6 cellular contexts compared by ENCODE assay signal in genomic region chr12:57129311-57130288, GRCh38. TPM values are rescaled to one million over a fixed set of nuclear protein-coding genes. Genes with fewer than 3 reads are reported as not detected.
DNase-seq lines count a peak whose midpoint lies in the region; ATAC-seq and TF ChIP-seq lines count a peak whose summit lies in the region.

No MANE protein-coding gene starts in this region.

- peak overlapping the region; percentile 87 to 100 (median 88) for H3K27ac Mint-ChIP-seq in nephron

- peak overlapping the region; percentile 94 to 98 (median 96) for H3K4me3 Mint-ChIP-seq in nephron

- no peaks in the 10 kb centered on the region for H3K9me3 Mint-ChIP-seq in nephron

- peaks cover 3% of the 10 kb centered on the region for H3K27me3 Mint-ChIP-seq in nephron (ENCODE audit: low read depth)

- H3K36me3 ChIP-seq in HAP-1 (replicated peaks) (no peaks in the 10 kb centered on the region), brain microvascular endothelial cell (replicated peaks) (peaks cover 6% of the 10 kb centered on the region)

- H3K9me3 ChIP-seq in HAP-1, result no peaks in the 10 kb centered on the region

- no peak for DNase-seq in HAP-1 (ENCODE audit: low spot score in 2 of 2)
- DNase-seq in brain microvascular endothelial cell, result no peak
- no peak for DNase-seq in RPMI8226
- DNase-seq in cerebellum (ENCODE audit: low spot score), result no peak

- H3K36me3 Mint-ChIP-seq in nephron (ENCODE audit: low read depth), result no peaks in the 10 kb centered on the region

- in situ Hi-C loops in HAP-1 (cut with MboI; ENCODE audit: low sequenced_read_pairs) (loop anchor here (5.0 kb wide), 1 partner anchor 53 kb away; no protein-coding TSS in a partner anchor), brain microvascular endothelial cell (cut with HindIII; ENCODE audit: low pct_ligation_motif_present, low sequenced_read_pairs) (loop anchor here (5.0 kb wide), 1 partner anchor 58 kb away; no protein-coding TSS in a partner anchor)

- H3K27me3 ChIP-seq in HAP-1 (ENCODE audit: low read depth) (no peaks in the 10 kb centered on the region), brain microvascular endothelial cell (replicated peaks) (no peaks in the 10 kb centered on the region)

- peaks cover 10% of the 10 kb centered on the region for H3K4me1 ChIP-seq in HAP-1

- ATAC-seq in GM19455 (IDR thresholded peaks at IDR 0.05; ENCODE audit: unreplicated experiment), result no peak

- peaks cover 64% of the 10 kb centered on the region for H3K4me1 Mint-ChIP-seq in nephron

- no peak for TF ChIP-seq CTCF in brain microvascular endothelial cell (IDR thresholded peaks at IDR 0.05; ENCODE audit: low read depth, low read length, missing control alignments)
- TF ChIP-seq CTCF in nephron (IDR thresholded peaks at IDR 0.05; ENCODE audit: unreplicated experiment in 3 of 3), result no peak

- no peak overlapping the region for H3K27ac ChIP-seq in brain microvascular endothelial cell

- H3K4me3 ChIP-seq in HAP-1 (peak overlapping the region; percentile 82), brain microvascular endothelial cell (ENCODE audit: low read depth, low read length) (peak overlapping the region; percentile 78)

RNA-seq across cellular contexts. Expression of gene LRP1, which starts 1.3 kb away (rescaled TPM):
- 109 TPM for total RNA-seq in cerebellum

RNA-seq across cellular contexts. Expression of gene LRP1-AS, which starts 17.8 kb away (rescaled TPM):
- total RNA-seq in cerebellum, result not detected

RNA-seq across cellular contexts. Expression of gene STAT6, which starts 18.4 kb away (rescaled TPM):
- total RNA-seq in cerebellum, result 7.6 TPM

RNA-seq across cellular contexts. Expression of gene NAB2, which starts 40.7 kb away (rescaled TPM):
- total RNA-seq in cerebellum, result 15.2 TPM

RNA-seq across cellular contexts. Expression of gene NEMP1, which starts 51.0 kb away (rescaled TPM):
- total RNA-seq in cerebellum, result 12.5 TPM
